19 cellular contexts compared by ENCODE assay signal in the genomic region with DNA sequence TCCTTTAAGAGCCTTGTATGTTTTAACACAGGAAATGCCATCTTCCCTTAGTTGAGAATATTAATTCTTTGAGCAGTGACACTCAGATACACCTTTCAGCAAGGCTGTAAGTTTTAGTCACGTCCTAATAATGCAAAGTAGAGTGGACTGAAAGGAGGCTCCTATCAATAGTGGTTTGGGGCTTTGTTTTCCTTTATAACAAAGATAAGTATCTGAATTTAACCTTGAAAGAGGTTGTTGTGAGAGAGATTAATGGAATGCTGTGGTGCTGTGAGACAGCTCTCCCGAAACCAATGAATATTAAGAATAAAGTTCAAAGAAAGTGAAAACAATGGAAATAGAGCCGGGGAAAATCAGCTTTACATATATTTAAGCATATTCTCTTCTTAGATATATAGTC.
DNase-seq lines count a peak whose midpoint lies in the region; ATAC-seq and TF ChIP-seq lines count a peak whose summit lies in the region.
"Had no signal": no experiment of that assay in that cellular context is flagged by ENCODE, and none has a peak within 500 bp of the region (broad histone marks: within the 10 kb centered on the region; RNA-seq: fewer than 3 reads in every experiment).

No MANE protein-coding gene starts in this region.

- H3K27me3 ChIP-seq in cardiac muscle cell (no peaks in the 10 kb centered on the region), parathyroid adenoma (ENCODE audit: control insufficient read depth, insufficient read depth, low read length) (no peaks in the 10 kb centered on the region), tibial artery (no peaks in the 10 kb centered on the region), left lung (no peaks in the 10 kb centered on the region)

- H3K79me2 ChIP-seq in parathyroid adenoma: no peaks in the 10 kb centered on the region

- ATAC-seq in left cardiac atrium: no peak
- no peak for ATAC-seq in left lung

- H3K36me3 ChIP-seq in cardiac muscle cell (no peaks in the 10 kb centered on the region), parathyroid adenoma (ENCODE audit: control insufficient read depth, insufficient read depth, low read length) (no peaks in the 10 kb centered on the region), tibial artery (no peaks in the 10 kb centered on the region), left lung (no peaks in the 10 kb centered on the region)

- no peaks in the 10 kb centered on the region for H3K9me3 ChIP-seq in cardiac muscle cell (ENCODE audit: low read depth)
- H3K9me3 ChIP-seq in parathyroid adenoma (ENCODE audit: control insufficient read depth, low read length): no peaks in the 10 kb centered on the region
- no peaks in the 10 kb centered on the region for H3K9me3 ChIP-seq in tibial artery
- H3K9me3 ChIP-seq in left lung: no peaks in the 10 kb centered on the region

- DNase-seq in cardiac muscle cell (ENCODE audit: low read depth in 1 of 2, low spot score in 1 of 2): no peak
- no peak for DNase-seq in left cardiac atrium
- peak; percentile 21 for DNase-seq in amniotic epithelial cell (ENCODE audit: low read depth)
- peak; percentile 0 for DNase-seq in epithelial cell of prostate (ENCODE audit: low read depth, low spot score)
- DNase-seq in tibial artery: no peak
- no peak for DNase-seq in OCI-M2 (lab: John Stamatoyannopoulos, UW; ENCODE audit: unreplicated experiment)
- DNase-seq in left lung: no peak
- DNase-seq: DMS 273 treated with DMSO at 0.1 percent for 48 hours, DND-41, HCEC 1CT, NCI-H1105, NCI-H1694, NCI-H2107, NCI-H345, NCI-H524 treated with DMSO at 0.1 percent for 48 hours, PC-9, SIG-M5 had no signal

- no peak overlapping the region for H3K4me3 ChIP-seq in cardiac muscle cell
- no peak overlapping the region for H3K4me3 ChIP-seq in parathyroid adenoma (ENCODE audit: low read depth, low read length)
- H3K4me3 ChIP-seq in tibial artery: no peak overlapping the region
- H3K4me3 ChIP-seq in left lung: no peak overlapping the region
- H3K4me3 ChIP-seq: PC-9 had no signal

- H2AFZ ChIP-seq in parathyroid adenoma: no peak overlapping the region
- H2AFZ ChIP-seq: PC-9 had no signal

- TF ChIP-seq CTCF in cardiac muscle cell (IDR thresholded peaks at IDR 0.05; ENCODE audit: low read depth, low read length) (no peak), parathyroid adenoma (IDR thresholded peaks at IDR 0.05) (no peak), tibial artery (IDR thresholded peaks at IDR 0.05) (no peak), left lung (IDR thresholded peaks at IDR 0.05) (no peak)

- intact Hi-C loops in left cardiac atrium (cut with DNase I) (no loop called here), tibial artery (cut with DNase I; ENCODE audit: low total_unique reads) (no loop called here), left lung (cut with DNase I) (no loop called here)

- no peak overlapping the region for H3K9ac ChIP-seq in parathyroid adenoma

- peaks cover 30% of the 10 kb centered on the region for H3K4me1 ChIP-seq in cardiac muscle cell (ENCODE audit: low read depth)
- H3K4me1 ChIP-seq in parathyroid adenoma: peaks cover 8% of the 10 kb centered on the region
- H3K4me1 ChIP-seq in tibial artery: no peaks in the 10 kb centered on the region
- H3K4me1 ChIP-seq in left lung: no peaks in the 10 kb centered on the region

- H3K27ac ChIP-seq in cardiac muscle cell (peak overlapping the region; percentile 52), epithelial cell of prostate (peak overlapping the region; percentile 4), parathyroid adenoma (no peak overlapping the region), tibial artery (no peak overlapping the region), left lung (peak overlapping the region in 1 of 2 donors; percentile 33)
- H3K27ac ChIP-seq: PC-9, RWPE1 had no signal

- H3K4me2 ChIP-seq in parathyroid adenoma (ENCODE audit: low read length): peak overlapping the region; percentile 25
- H3K4me2 ChIP-seq: PC-9 had no signal

Comparison
In these comparisons a context has a peak if more than half of its experiments do, and no peak if none do; other contexts are left out.
1. DNase-seq: peak in amniotic epithelial cell (single experiment) and epithelial cell of prostate (single experiment); none in cardiac muscle cell (0 of 2), left cardiac atrium (single experiment), tibial artery (0 of 2), OCI-M2 (single experiment) and left lung (0 of 2).
2. H3K27ac ChIP-seq: peak in cardiac muscle cell (single experiment) and epithelial cell of prostate (single experiment); none in parathyroid adenoma (single experiment) and tibial artery (0 of 2).